19 cellular contexts compared by ENCODE assay signal in the genomic region with DNA sequence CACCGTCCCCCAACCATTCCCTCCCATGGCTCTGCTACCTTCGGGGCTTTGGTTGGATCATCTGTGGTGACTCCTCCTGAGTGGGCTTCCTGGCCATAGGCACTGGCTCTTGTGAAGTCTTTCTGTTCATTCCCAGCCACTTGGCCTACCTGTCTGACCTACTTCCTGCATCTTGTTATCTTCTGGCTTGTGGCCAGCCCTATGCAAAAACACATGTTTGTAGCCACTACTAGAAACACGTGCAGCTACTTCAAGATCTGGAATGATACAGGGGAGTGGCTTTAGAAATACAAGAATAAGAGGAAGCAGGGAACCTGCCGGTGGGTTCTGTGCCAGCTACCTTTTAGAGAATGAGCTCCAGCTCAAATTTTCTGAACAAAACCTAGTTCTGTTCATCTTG. TPM values are rescaled to one million over a fixed set of nuclear protein-coding genes. Genes with fewer than 3 reads are reported as not detected.
DNase-seq lines count a peak whose midpoint lies in the region; ATAC-seq and TF ChIP-seq lines count a peak whose summit lies in the region.
"Had no signal": no experiment of that assay in that cellular context is flagged by ENCODE, and none has a peak within 500 bp of the region (broad histone marks: within the 10 kb centered on the region; RNA-seq: fewer than 3 reads in every experiment).

No MANE protein-coding gene starts in this region.

- 59 to 75% methylated on average over 4 of the region's 4 CpGs for WGBS in lung, 2 donors

- H3K27ac ChIP-seq in VCaP (peak overlapping the region; percentile 36), lung (ENCODE audit: low read depth in 1 of 2, low read length in 1 of 2) (no peak overlapping the region), upper lobe of right lung (no peak overlapping the region)
- H3K27ac ChIP-seq: brain microvascular endothelial cell had no signal

- TF ChIP-seq CTCF in VCaP (conservative IDR thresholded peaks at IDR 0.05) (no peak), lung (IDR thresholded peaks at IDR 0.05; ENCODE audit: control extremely low read depth, extremely low read depth) (no peak), upper lobe of right lung (IDR thresholded peaks at IDR 0.05) (no peak), CD14-positive monocyte (IDR thresholded peaks at IDR 0.05) (no peak)

- H3K4me3 Mint-ChIP-seq in activated naive CD8-positive, alpha-beta T cell treated with anti-CD3 and anti-CD28 coated beads, Interleukin-2, amount 50 U/mL, for 24 hours = no peak overlapping the region
- no peak overlapping the region for H3K4me3 Mint-ChIP-seq in activated naive CD8-positive, alpha-beta T cell treated with anti-CD3 and anti-CD28 coated beads for 36 hours
- H3K4me3 Mint-ChIP-seq in CD14-positive monocyte = no peak overlapping the region

- intact Hi-C loops in upper lobe of right lung (cut with DNase I) = no loop called here
- intact Hi-C loops in CD14-positive monocyte (cut with micrococcal nuclease) = no loop called here

- H3K36me3 ChIP-seq in lung (ENCODE audit: control insufficient read depth in 2 of 2, insufficient read depth in 2 of 2, low read length in 2 of 2) = peaks cover 26 to 53% of the 10 kb centered on the region in 2 donors
- H3K36me3 ChIP-seq in upper lobe of right lung = peaks cover 67% of the 10 kb centered on the region

- H3K4me1 ChIP-seq in lung (ENCODE audit: control insufficient read depth in 2 of 2, insufficient read depth in 2 of 2, low read length in 2 of 2) (peaks cover 7 to 8% of the 10 kb centered on the region in 2 donors), upper lobe of right lung (peaks cover 10% of the 10 kb centered on the region)

- H3K27me3 ChIP-seq in lung (ENCODE audit: control insufficient read depth, insufficient read depth) (no peaks in the 10 kb centered on the region), upper lobe of right lung (no peaks in the 10 kb centered on the region)
- H3K27me3 ChIP-seq: brain microvascular endothelial cell, dorsolateral prefrontal cortex had no signal

- no peaks in the 10 kb centered on the region for H3K27me3 Mint-ChIP-seq in activated naive CD8-positive, alpha-beta T cell treated with anti-CD3 and anti-CD28 coated beads, Interleukin-2, amount 50 U/mL, for 24 hours
- H3K27me3 Mint-ChIP-seq in activated naive CD8-positive, alpha-beta T cell treated with anti-CD3 and anti-CD28 coated beads for 36 hours = no peaks in the 10 kb centered on the region
- H3K27me3 Mint-ChIP-seq in CD14-positive monocyte (ENCODE audit: low read depth in 3 of 3) = peaks cover 0 to 4% (median 0%) of the 10 kb centered on the region in 3 donors

- H3K9me3 ChIP-seq in lung (ENCODE audit: control insufficient read depth in 2 of 2, insufficient read depth in 1 of 2, low read length in 1 of 2) = no peaks in the 10 kb centered on the region
- H3K9me3 ChIP-seq in upper lobe of right lung = no peaks in the 10 kb centered on the region

- H3K27ac Mint-ChIP-seq in activated naive CD8-positive, alpha-beta T cell treated with anti-CD3 and anti-CD28 coated beads, Interleukin-2, amount 50 U/mL, for 24 hours = peak overlapping the region; percentile 11
- no peak overlapping the region for H3K27ac Mint-ChIP-seq in activated naive CD8-positive, alpha-beta T cell treated with anti-CD3 and anti-CD28 coated beads for 36 hours
- H3K27ac Mint-ChIP-seq in CD14-positive monocyte = peak overlapping the region in 1 of 7 donors; percentile 43

- H3K4me3 ChIP-seq in lung (no peak overlapping the region), upper lobe of right lung (no peak overlapping the region)
- H3K4me3 ChIP-seq: dorsolateral prefrontal cortex, GM12878 had no signal

- H3K36me3 Mint-ChIP-seq in activated naive CD8-positive, alpha-beta T cell treated with anti-CD3 and anti-CD28 coated beads, Interleukin-2, amount 50 U/mL, for 24 hours (ENCODE audit: low read depth) = peaks cover 44% of the 10 kb centered on the region
- peaks cover 26% of the 10 kb centered on the region for H3K36me3 Mint-ChIP-seq in activated naive CD8-positive, alpha-beta T cell treated with anti-CD3 and anti-CD28 coated beads for 36 hours
- H3K36me3 Mint-ChIP-seq in CD14-positive monocyte = peaks cover 65 to 81% of the 10 kb centered on the region in 2 donors

- no peak for DNase-seq in activated naive CD8-positive, alpha-beta T cell treated with anti-CD3 and anti-CD28 coated beads, Interleukin-2, amount 50 U/mL, for 24 hours
- DNase-seq in activated naive CD8-positive, alpha-beta T cell treated with anti-CD3 and anti-CD28 coated beads for 36 hours = no peak
- DNase-seq in lung (ENCODE audit: low spot score) (peak; percentile 72), upper lobe of right lung (no peak), NCI-H526 treated with DMSO at 0.1 percent for 48 hours (lab: John Stamatoyannopoulos, UW) (no peak), CD14-positive monocyte (ENCODE audit: low spot score) (no peak), GM19238 (ENCODE audit: insufficient read length, low spot score) (no peak)
- DNase-seq: activated CD4-positive, alpha-beta T cell treated with anti-CD3 and anti-CD28 coated beads, Interleukin-2, amount 50 U/mL, for 1 hour; activated naive CD4-positive, alpha-beta T cell; brain microvascular endothelial cell; dorsolateral prefrontal cortex; erythroblast; GF-D8; MV-4-11; NCI-H2107; stimulated activated naive CD4-positive, alpha-beta T cell treated with Interleukin-2 at 50 U/mL for 16 hours; trophoblast cell had no signal

- ATAC-seq in activated naive CD8-positive, alpha-beta T cell treated with anti-CD3 and anti-CD28 coated beads, Interleukin-2, amount 50 U/mL, for 24 hours = no peak
- ATAC-seq in lung (ENCODE audit: insufficient read depth, low FRiP score) (peak; percentile 64), upper lobe of right lung (peak; percentile 72)
- ATAC-seq: GM12878 had no signal

- H3K9me3 Mint-ChIP-seq in activated naive CD8-positive, alpha-beta T cell treated with anti-CD3 and anti-CD28 coated beads, Interleukin-2, amount 50 U/mL, for 24 hours = no peaks in the 10 kb centered on the region
- H3K9me3 Mint-ChIP-seq in activated naive CD8-positive, alpha-beta T cell treated with anti-CD3 and anti-CD28 coated beads for 36 hours = no peaks in the 10 kb centered on the region
- H3K9me3 Mint-ChIP-seq in CD14-positive monocyte = no peaks in the 10 kb centered on the region

- H3K4me1 Mint-ChIP-seq in activated naive CD8-positive, alpha-beta T cell treated with anti-CD3 and anti-CD28 coated beads, Interleukin-2, amount 50 U/mL, for 24 hours = peaks cover 20% of the 10 kb centered on the region
- peaks cover 22% of the 10 kb centered on the region for H3K4me1 Mint-ChIP-seq in activated naive CD8-positive, alpha-beta T cell treated with anti-CD3 and anti-CD28 coated beads for 36 hours
- H3K4me1 Mint-ChIP-seq in CD14-positive monocyte = peaks cover 15% of the 10 kb centered on the region

RNA-seq across cellular contexts. Expression of gene RCOR2, which starts 20.9 kb away (rescaled TPM):
- under 1 TPM; 0.58 to 0.82 TPM for total RNA-seq in activated naive CD8-positive, alpha-beta T cell treated with anti-CD3 and anti-CD28 coated beads for 36 hours
- total RNA-seq in lung = 1 to 10 TPM; 1.4 to 1.6 TPM
- polyA plus RNA-seq in lung = under 1 TPM; 0.16 to 0.37 TPM
- total RNA-seq in upper lobe of right lung = 0.69 TPM
- not detected for polyA plus RNA-seq in CD14-positive monocyte

RNA-seq across cellular contexts. Expression of gene NAA40, which starts 42.7 kb away (rescaled TPM):
- total RNA-seq in activated naive CD8-positive, alpha-beta T cell treated with anti-CD3 and anti-CD28 coated beads for 36 hours = 10 to 100 TPM; 18.3 to 21.6 TPM
- total RNA-seq in lung = 10 to 100 TPM; 18.1 to 20.5 TPM
- polyA plus RNA-seq in lung = 1 to 10 TPM; 9.2 to 9.6 TPM
- 15.7 TPM for total RNA-seq in upper lobe of right lung
- polyA plus RNA-seq in CD14-positive monocyte = 1 to 10 TPM; 1.5 to 1.6 TPM

RNA-seq across cellular contexts. Expression of gene MARK2, which starts 57.2 kb away (rescaled TPM):
- total RNA-seq in activated naive CD8-positive, alpha-beta T cell treated with anti-CD3 and anti-CD28 coated beads for 36 hours = 10 to 100 TPM; 27.7 to 29.0 TPM
- total RNA-seq in lung (10 to 100 TPM; 35.3 to 42.9 TPM), upper lobe of right lung (40.7 TPM)
- polyA plus RNA-seq in lung (10 to 100 TPM; 15.5 to 29.2 TPM), CD14-positive monocyte (10 to 100 TPM; 32.4 to 33.3 TPM)
